ENCODE assay signal across 8 cellular contexts in the genomic region with DNA sequence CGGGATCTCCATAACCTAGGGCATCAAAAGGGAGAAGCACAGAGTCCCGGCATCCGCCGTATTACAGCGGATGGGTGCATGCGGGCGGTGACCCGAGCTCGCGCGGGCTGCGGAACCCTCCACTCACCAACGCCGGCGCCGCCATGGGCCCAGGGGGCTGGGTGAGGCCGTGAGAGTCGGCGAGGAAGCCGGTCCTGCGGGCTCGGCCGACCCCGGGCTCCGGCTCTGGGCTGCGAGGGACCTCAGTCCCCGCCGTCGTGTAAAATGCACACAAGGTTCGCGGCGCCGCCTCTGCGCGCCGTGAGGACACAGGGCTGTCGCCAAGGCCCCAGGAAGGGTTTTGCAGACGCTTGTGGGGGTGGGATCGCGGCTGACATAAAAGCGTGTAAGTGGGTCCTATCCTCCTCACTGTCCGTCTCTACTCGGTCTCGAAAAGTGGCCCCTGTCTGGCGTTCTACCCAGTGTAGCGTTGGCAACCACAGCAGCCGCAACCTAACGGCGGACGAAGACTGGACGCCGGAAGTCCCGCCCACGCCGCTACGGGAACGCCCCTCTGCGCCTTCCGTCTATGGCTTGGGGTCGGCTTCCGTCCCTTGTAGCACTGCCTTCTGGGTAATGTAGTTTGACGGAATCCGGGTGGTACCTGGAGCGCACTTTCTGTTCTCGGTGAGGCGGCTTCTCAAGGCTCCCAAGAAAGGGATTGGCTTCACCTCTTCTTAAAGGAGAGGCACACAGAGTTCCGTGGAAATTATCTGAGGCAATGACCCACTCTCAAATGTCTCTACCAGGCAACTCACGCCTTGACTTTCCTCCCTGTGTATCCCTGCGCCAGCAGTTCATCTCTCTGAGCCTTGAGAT. TPM values are rescaled to one million over a fixed set of nuclear protein-coding genes. Genes with fewer than 3 reads are reported as not detected.
DNase-seq lines count a peak whose midpoint lies in the region; ATAC-seq and TF ChIP-seq lines count a peak whose summit lies in the region.

A gene (minus strand): TSS at position 519 of the 858 bp plus-strand sequence. CDS start 374 bp downstream, at position 145.

- CTCF ChIA-PET in activated B cell treated with CpG ODN at 0.5 μM for 24 hours (lab: Charles Lee) = no interaction called here

- peak within 1 kb of the TSS; percentile 86 for H3K27ac Mint-ChIP-seq in activated B cell treated with CpG ODN at 0.5 μM for 24 hours
- H3K27ac Mint-ChIP-seq in central memory CD8-positive, alpha-beta T cell (ENCODE audit: low read depth) = peak within 1 kb of the TSS; percentile 78

- H3K9me3 Mint-ChIP-seq in activated B cell treated with CpG ODN at 0.5 μM for 24 hours = peaks cover 3% of the 10 kb centered on the region
- no peaks in the 10 kb centered on the region for H3K9me3 Mint-ChIP-seq in central memory CD8-positive, alpha-beta T cell

- DNase-seq in 8988T = peak; percentile 60
- DNase-seq in NCI-H2081 treated with DMSO at 0.1 percent for 48 hours (lab: John Stamatoyannopoulos, UW) = peak; percentile 14
- DNase-seq in activated B cell treated with CpG ODN at 0.5 μM for 24 hours = peak; percentile 91
- DNase-seq in central memory CD8-positive, alpha-beta T cell (ENCODE audit: low spot score in 2 of 2) = peak; percentile 77 to 79
- DNase-seq in islet precursor cell = peak; percentile 94
- peak; percentile 89 for DNase-seq in stimulated activated CD4-positive, alpha-beta T cell treated with anti-CD3 and anti-CD28 coated beads, Interleukin-12 subunit alpha, Interleukin-12 subunit beta, amount 100 ng/mL, for 4 hours

- ATAC-seq in GM18511 (IDR thresholded peaks at IDR 0.05; ENCODE audit: unreplicated experiment) (peak; percentile 98), HG03025 (IDR thresholded peaks at IDR 0.05; ENCODE audit: low FRiP score, unreplicated experiment) (peak; percentile 93), activated B cell treated with CpG ODN at 0.5 μM for 24 hours (ENCODE audit: low read depth) (peak; percentile 98)
- ATAC-seq in central memory CD8-positive, alpha-beta T cell (replicated peaks; ENCODE audit: extremely low read depth, poor library complexity, severe bottlenecking) = peak; percentile 98

- TF ChIP-seq CTCF in activated B cell treated with CpG ODN at 0.5 μM for 24 hours (IDR thresholded peaks at IDR 0.05) = no peak

- peaks cover 15% of the 10 kb centered on the region for H3K27me3 Mint-ChIP-seq in activated B cell treated with CpG ODN at 0.5 μM for 24 hours
- H3K27me3 Mint-ChIP-seq in central memory CD8-positive, alpha-beta T cell = no peaks in the 10 kb centered on the region

- peak within 1 kb of the TSS; percentile 93 for H3K4me3 Mint-ChIP-seq in activated B cell treated with CpG ODN at 0.5 μM for 24 hours
- peak within 1 kb of the TSS; percentile 84 for H3K4me3 Mint-ChIP-seq in central memory CD8-positive, alpha-beta T cell

- peaks cover 15% of the 10 kb centered on the region for H3K4me1 Mint-ChIP-seq in activated B cell treated with CpG ODN at 0.5 μM for 24 hours
- H3K4me1 Mint-ChIP-seq in central memory CD8-positive, alpha-beta T cell = peaks cover 15% of the 10 kb centered on the region

- peaks cover 7% of the 10 kb centered on the region for H3K36me3 Mint-ChIP-seq in activated B cell treated with CpG ODN at 0.5 μM for 24 hours (ENCODE audit: low read depth)
- H3K36me3 Mint-ChIP-seq in central memory CD8-positive, alpha-beta T cell (ENCODE audit: insufficient read depth) = no peaks in the 10 kb centered on the region

- POLR2A ChIA-PET in activated B cell treated with CpG ODN at 0.5 μM for 24 hours (lab: Charles Lee) = interaction anchor here (0.5 to 1.6 kb wide), 3 partner anchors 40 to 1632 kb away, joined by 4 to 8 read pairs (median 7); a partner anchor contains a TSS

- intact Hi-C loops in activated B cell treated with CpG ODN at 0.5 μM for 24 hours (cut with micrococcal nuclease) = loop anchor here (1.0 kb wide), 2 partner anchors 39 to 96 kb away; a partner anchor contains a TSS

RNA-seq across cellular contexts. Expression of the gene that starts here (rescaled TPM):
- total RNA-seq in activated B cell treated with CpG ODN at 0.5 μM for 24 hours = 3.1 and 3.6 TPM in 2 replicates

Comparison
In these comparisons a context has a peak if more than half of its experiments do, and no peak if none do; other contexts are left out.
1. Peak in every context shown above with its lines: DNase-seq and ATAC-seq.
2. DNase-seq: peak in every context shown above with its lines; median percentile 94 in islet precursor cell; 91 in activated B cell treated with CpG ODN at 0.5 μM for 24 hours; 89 in stimulated activated CD4-positive, alpha-beta T cell treated with anti-CD3 and anti-CD28 coated beads, Interleukin-12 subunit alpha, Interleukin-12 subunit beta, amount 100 ng/mL, for 4 hours; 78 in central memory CD8-positive, alpha-beta T cell; 60 in 8988T; 14 in NCI-H2081 treated with DMSO at 0.1 percent for 48 hours.